Comparison of ENCODE assay signal across 18 cellular contexts in genomic region chr7:14235056-14235455, GRCh38.
DNase-seq lines count a peak whose midpoint lies in the region; ATAC-seq and TF ChIP-seq lines count a peak whose summit lies in the region.
"Had no signal": no experiment of that assay in that cellular context is flagged by ENCODE, and none has a peak within 500 bp of the region (broad histone marks: within the 10 kb centered on the region; RNA-seq: fewer than 3 reads in every experiment).

No MANE protein-coding gene starts in this region.

- H3K36me3 ChIP-seq in adipocyte (ENCODE audit: control insufficient read depth, insufficient read depth, low read length, severe bottlenecking): no peaks in the 10 kb centered on the region
- H3K36me3 ChIP-seq in right lobe of liver: no peaks in the 10 kb centered on the region
- H3K36me3 ChIP-seq: BE2C had no signal

- H3K27me3 ChIP-seq in adipocyte (replicated peaks; ENCODE audit: control insufficient read depth, insufficient read depth, low read length) (no peaks in the 10 kb centered on the region), right lobe of liver (no peaks in the 10 kb centered on the region)
- H3K27me3 ChIP-seq: BE2C had no signal

- H3K27ac ChIP-seq in right lobe of liver: no peak overlapping the region
- H3K27ac ChIP-seq: A549, C4-2B had no signal

- H3K4me1 Mint-ChIP-seq in stimulated activated memory B cell treated with anti-CD40 and anti-IgM and Interleukin-4, amounts not matched to agents 10 μg/mL and 1 μg/mL and 100 μg/mL, for 72 hours: no peaks in the 10 kb centered on the region
- H3K4me1 Mint-ChIP-seq: CD4-positive, alpha-beta memory T cell had no signal

- no peak overlapping the region for H3K27ac Mint-ChIP-seq in stimulated activated memory B cell treated with anti-CD40 and anti-IgM and Interleukin-4, amounts not matched to agents 10 μg/mL and 1 μg/mL and 100 μg/mL, for 72 hours
- H3K27ac Mint-ChIP-seq: CD4-positive, alpha-beta memory T cell; HFFc6 had no signal

- no peaks in the 10 kb centered on the region for H3K9me3 ChIP-seq in adipocyte (ENCODE audit: control insufficient read depth, low read length)
- no peaks in the 10 kb centered on the region for H3K9me3 ChIP-seq in right lobe of liver
- H3K9me3 ChIP-seq: A549, BE2C had no signal

- DNase-seq in NCI-H69 (lab: John Stamatoyannopoulos, UW) (peak; percentile 36), adipocyte (ENCODE audit: low read depth) (no peak), fibroblast of gingiva (ENCODE audit: low read depth) (peak; percentile 2), right lobe of liver (no peak), NCI-H1694 (lab: John Stamatoyannopoulos, UW) (no peak), omental fat pad (ENCODE audit: low spot score) (no peak), Kasumi-1 (lab: John Stamatoyannopoulos, UW) (no peak)
- DNase-seq: BE2C; CD4-positive, alpha-beta memory T cell; DMS153; DMS79 treated with DMSO at 0.1 percent for 48 hours; EL; GDM1; HCEC 1CT; HFFc6 had no signal

- TF ChIP-seq CTCF in right lobe of liver (IDR thresholded peaks at IDR 0.05) (no peak), omental fat pad (IDR thresholded peaks at IDR 0.05) (no peak)

- WGBS in right lobe of liver (ENCODE audit: insufficient coverage, low coverage, low lambda C conversion rate, missing lambda C conversion rate): 42% methylated on average over 2 of the region's 2 CpGs

- intact Hi-C loops in right lobe of liver (cut with DNase I): no loop called here

- no peak for TF ChIP-seq POLR2A in right lobe of liver (IDR thresholded peaks at IDR 0.05)

- H3K27me3 Mint-ChIP-seq in stimulated activated memory B cell treated with anti-CD40 and anti-IgM and Interleukin-4, amounts not matched to agents 10 μg/mL and 1 μg/mL and 100 μg/mL, for 72 hours: no peaks in the 10 kb centered on the region
- H3K27me3 Mint-ChIP-seq: CD4-positive, alpha-beta memory T cell had no signal

- no peaks in the 10 kb centered on the region for H3K36me3 Mint-ChIP-seq in stimulated activated memory B cell treated with anti-CD40 and anti-IgM and Interleukin-4, amounts not matched to agents 10 μg/mL and 1 μg/mL and 100 μg/mL, for 72 hours
- H3K36me3 Mint-ChIP-seq: CD4-positive, alpha-beta memory T cell had no signal

- no peaks in the 10 kb centered on the region for H3K9me3 Mint-ChIP-seq in stimulated activated memory B cell treated with anti-CD40 and anti-IgM and Interleukin-4, amounts not matched to agents 10 μg/mL and 1 μg/mL and 100 μg/mL, for 72 hours
- H3K9me3 Mint-ChIP-seq: CD4-positive, alpha-beta memory T cell; HFFc6 had no signal

- peaks cover 25% of the 10 kb centered on the region for H3K4me1 ChIP-seq in adipocyte (ENCODE audit: control insufficient read depth, insufficient read depth, low read length)
- peaks cover 0 to 36% (median 4%) of the 10 kb centered on the region in 4 donors for H3K4me1 ChIP-seq in right lobe of liver
- H3K4me1 ChIP-seq: A549, BE2C had no signal

- H3K9ac ChIP-seq in adipocyte (ENCODE audit: low read length): no peak overlapping the region

- H3K4me3 Mint-ChIP-seq in stimulated activated memory B cell treated with anti-CD40 and anti-IgM and Interleukin-4, amounts not matched to agents 10 μg/mL and 1 μg/mL and 100 μg/mL, for 72 hours: no peak overlapping the region
- H3K4me3 Mint-ChIP-seq: CD4-positive, alpha-beta memory T cell; HFFc6 had no signal

- ATAC-seq in right lobe of liver (peak in 3 of 4 donors; percentile 21 to 45 (median 31)), omental fat pad (ENCODE audit: low FRiP score) (no peak)
- ATAC-seq in stimulated activated memory B cell treated with anti-CD40 and anti-IgM and Interleukin-4, amounts not matched to agents 10 μg/mL and 1 μg/mL and 100 μg/mL, for 72 hours: no peak
- ATAC-seq: A549 had no signal

- H3K4me3 ChIP-seq in adipocyte (ENCODE audit: low read length) (peak overlapping the region; percentile 3), right lobe of liver (no peak overlapping the region)
- H3K4me3 ChIP-seq: A549 had no signal

Comparison
In these comparisons a context has a peak if more than half of its experiments do, and no peak if none do; other contexts are left out.
1. DNase-seq: peak in NCI-H69 (single experiment) and fibroblast of gingiva (single experiment); none in adipocyte (single experiment), right lobe of liver (0 of 3), NCI-H1694 (single experiment), omental fat pad (single experiment) and Kasumi-1 (0 of 2).
2. ATAC-seq: peak in right lobe of liver (3 of 4); none in stimulated activated memory B cell treated with anti-CD40 and anti-IgM and Interleukin-4, amounts not matched to agents 10 μg/mL and 1 μg/mL and 100 μg/mL, for 72 hours (single experiment) and omental fat pad (single experiment).